ENCODE assay signal across 12 cellular contexts in genomic region chr7:100567751-100568175, GRCh38. TPM values are rescaled to one million over a fixed set of nuclear protein-coding genes. Genes with fewer than 3 reads are reported as not detected.
DNase-seq lines count a peak whose midpoint lies in the region; ATAC-seq, FAIRE-seq and TF ChIP-seq lines count a peak whose summit lies in the region.
"Had no signal": no experiment of that assay in that cellular context is flagged by ENCODE, and none has a peak within 500 bp of the region (broad histone marks: within the 10 kb centered on the region; RNA-seq: fewer than 3 reads in every experiment).

No MANE protein-coding gene starts in this region.

- H3K79me1 ChIP-seq in neuronal stem cell (ENCODE audit: low read depth, low read length), result peaks cover 3% of the 10 kb centered on the region

- no peak overlapping the region for H3K14ac ChIP-seq in neuronal stem cell (ENCODE audit: low read length)

- no peak overlapping the region for H4K8ac ChIP-seq in neuronal stem cell (ENCODE audit: low read depth, low read length)

- no peak overlapping the region for H2BK12ac ChIP-seq in neuronal stem cell (ENCODE audit: low read length)

- no peak overlapping the region for H3K18ac ChIP-seq in neuronal stem cell (ENCODE audit: low read length)

- H3K23ac ChIP-seq in neuronal stem cell (ENCODE audit: low read depth, low read length, poor library complexity), result no peak overlapping the region

- H3K27me3 ChIP-seq in neuronal stem cell (ENCODE audit: control insufficient read depth in 3 of 3, insufficient read depth in 3 of 3, low read depth in 1 of 3, low read length in 3 of 3), result peaks cover 0 to 13% (median 0%) of the 10 kb centered on the region in 3 experiments
- no peaks in the 10 kb centered on the region for H3K27me3 ChIP-seq in small intestine (ENCODE audit: control insufficient read depth in 2 of 2, insufficient read depth in 2 of 2, low read length in 2 of 2)

- peaks cover 25% of the 10 kb centered on the region for H3K36me3 Mint-ChIP-seq in activated CD8-positive, alpha-beta T cell treated with anti-CD3 and anti-CD28 coated beads, Interleukin-2, amount 10 ng/mL, durations not matched to agents 7 days and 5 days (ENCODE audit: low read depth)

- no peak for FAIRE-seq in small intestine (lab: Jason Lieb, UNC)
- FAIRE-seq: G401.6 had no signal

- H3K27ac ChIP-seq in HEK293 (ENCODE audit: extremely low read depth, low read depth, low read length) (no peak overlapping the region), neuronal stem cell (replicated peaks; ENCODE audit: low read length) (no peak overlapping the region), small intestine (ENCODE audit: low read depth in 1 of 2, low read length in 1 of 2) (peak overlapping the region in 1 of 2 donors; percentile 12)
- H3K27ac ChIP-seq: thoracic aorta had no signal

- peaks cover 66% of the 10 kb centered on the region for H3K4me1 Mint-ChIP-seq in activated CD8-positive, alpha-beta T cell treated with anti-CD3 and anti-CD28 coated beads, Interleukin-2, amount 10 ng/mL, durations not matched to agents 7 days and 5 days (ENCODE audit: low read depth)

- no peak overlapping the region for H3K4me3 ChIP-seq in HEK293 (ENCODE audit: low read depth, low read length)
- no peak overlapping the region for H3K4me3 ChIP-seq in neuronal stem cell (ENCODE audit: low read length in 2 of 2)
- H3K4me3 ChIP-seq in small intestine (ENCODE audit: low read depth in 1 of 2, low read length in 2 of 2), result no peak overlapping the region
- H3K4me3 ChIP-seq: thoracic aorta had no signal

- no peak overlapping the region for H2AFZ ChIP-seq in neuronal stem cell (ENCODE audit: low read length)

- ATAC-seq in activated CD8-positive, alpha-beta T cell treated with anti-CD3 and anti-CD28 coated beads, Interleukin-2, amount 10 ng/mL, durations not matched to agents 7 days and 5 days, result no peak

- H3K9me3 ChIP-seq in HEK293 (ENCODE audit: control insufficient read depth, insufficient read depth, low read depth, low read length) (no peaks in the 10 kb centered on the region), neuronal stem cell (replicated peaks in 1 of 2; ENCODE audit: control insufficient read depth in 2 of 2, insufficient read depth in 1 of 2, low read depth in 1 of 2, low read length in 2 of 2) (peaks cover 0 to 2% of the 10 kb centered on the region in 2 donors), small intestine (ENCODE audit: control insufficient read depth, low read depth) (no peaks in the 10 kb centered on the region)
- H3K9me3 ChIP-seq: thoracic aorta had no signal

- H4K91ac ChIP-seq in neuronal stem cell (ENCODE audit: low read depth, low read length, poor library complexity), result no peak overlapping the region

- H3K27me3 Mint-ChIP-seq in activated CD8-positive, alpha-beta T cell treated with anti-CD3 and anti-CD28 coated beads, Interleukin-2, amount 10 ng/mL, durations not matched to agents 7 days and 5 days (ENCODE audit: low read depth), result no peaks in the 10 kb centered on the region

- H2BK120ac ChIP-seq in neuronal stem cell (ENCODE audit: low read depth, low read length), result no peak overlapping the region

- no peak overlapping the region for H2BK15ac ChIP-seq in neuronal stem cell (ENCODE audit: low read length)

- H3K4me3 Mint-ChIP-seq in activated CD8-positive, alpha-beta T cell treated with anti-CD3 and anti-CD28 coated beads, Interleukin-2, amount 10 ng/mL, durations not matched to agents 7 days and 5 days, result no peak overlapping the region

- H3K9me3 Mint-ChIP-seq in activated CD8-positive, alpha-beta T cell treated with anti-CD3 and anti-CD28 coated beads, Interleukin-2, amount 10 ng/mL, durations not matched to agents 7 days and 5 days (ENCODE audit: insufficient read depth), result no peaks in the 10 kb centered on the region

- H3K4ac ChIP-seq in neuronal stem cell (ENCODE audit: low read length), result no peak overlapping the region

- H3K27ac Mint-ChIP-seq in activated CD8-positive, alpha-beta T cell treated with anti-CD3 and anti-CD28 coated beads, Interleukin-2, amount 10 ng/mL, durations not matched to agents 7 days and 5 days, result peak overlapping the region; percentile 80

- peak overlapping the region; percentile 73 for H2AK5ac ChIP-seq in neuronal stem cell (ENCODE audit: low read depth, low read length)

- WGBS in neuronal stem cell (ENCODE audit: extremely low coverage in 2 of 2, insufficient read length in 2 of 2, insufficient replicate concordance in 1 of 2), 2 donors, result no CpG with 5 or more reads among the region's 3 CpGs
- 28 to 43% (median 37%) methylated on average over 3 of the region's 3 CpGs for WGBS in small intestine, 3 donors

- no peak overlapping the region for H3K9ac ChIP-seq in neuronal stem cell (ENCODE audit: low read depth, low read length, poor library complexity)

- H3K36me3 ChIP-seq in HEK293 (ENCODE audit: control insufficient read depth in 2 of 2, insufficient read depth in 1 of 2, low read length in 2 of 2) (peaks cover 0 to 4% of the 10 kb centered on the region in 2 experiments; a peak in 1 of 3 replicates), neuronal stem cell (replicated peaks in 1 of 2; ENCODE audit: control insufficient read depth in 2 of 2, insufficient read depth in 2 of 2, low read length in 2 of 2) (peaks cover 2 to 8% of the 10 kb centered on the region in 2 donors), small intestine (ENCODE audit: control insufficient read depth in 2 of 2, insufficient read depth in 2 of 2, low read length in 2 of 2) (peaks cover 0 to 4% of the 10 kb centered on the region in 2 donors)

- POLR2A ChIA-PET in HEK293 (lab: Yijun Ruan, JAX), result interaction anchor here (1.0 to 4.4 kb wide), 2 partner anchors 18 kb away, joined by 6 to 26 read pairs; partner anchors contain the start of genes FBXO24 and LRCH4
- POLR2A ChIA-PET in activated CD8-positive, alpha-beta T cell treated with anti-CD3 and anti-CD28 coated beads, Interleukin-2, amount 10 ng/mL, durations not matched to agents 7 days and 5 days (lab: Charles Lee), result no interaction called here

- CTCF ChIA-PET in HEK293 (lab: Yijun Ruan, JAX), result interaction anchor here (0.6 to 3.2 kb wide), 5 partner anchors 8 to 158 kb away, joined by 5 to 14 read pairs (median 5); no protein-coding TSS in a partner anchor
- CTCF ChIA-PET in activated CD8-positive, alpha-beta T cell treated with anti-CD3 and anti-CD28 coated beads, Interleukin-2, amount 10 ng/mL, durations not matched to agents 7 days and 5 days (lab: Charles Lee), result interaction anchor here (1.1 kb wide), 1 partner anchor 21 kb away, joined by 3 read pairs; no protein-coding TSS in a partner anchor

- peaks cover 2% of the 10 kb centered on the region; the same call in 1 of the 2 replicates for H3K4me1 ChIP-seq in HEK293 (ENCODE audit: control insufficient read depth, insufficient read depth, low read length)
- H3K4me1 ChIP-seq in neuronal stem cell (ENCODE audit: control insufficient read depth in 2 of 2, insufficient read depth in 1 of 2, low read depth in 1 of 2, low read length in 2 of 2), result peaks cover 32 to 51% of the 10 kb centered on the region in 2 donors
- peaks cover 3 to 14% of the 10 kb centered on the region in 2 donors for H3K4me1 ChIP-seq in small intestine (ENCODE audit: control insufficient read depth in 2 of 2, insufficient read depth in 1 of 2, low read depth in 1 of 2, low read length in 1 of 2)

- no peak overlapping the region for H2BK5ac ChIP-seq in neuronal stem cell (ENCODE audit: low read length)

- no peak overlapping the region for H3K4me2 ChIP-seq in neuronal stem cell (ENCODE audit: insufficient read depth, low read length, poor library complexity, severe bottlenecking)

- no peak for TF ChIP-seq CTCF in HEK293 (tag by site-specific recombination; IDR thresholded peaks at IDR 0.05)

- DNase-seq in NCI-H2227 (lab: John Stamatoyannopoulos, UW; ENCODE audit: unreplicated experiment), result peak; percentile 50
- DNase-seq in NCI-H2227 treated with DMSO at 0.1 percent for 48 hours (lab: John Stamatoyannopoulos, UW), result no peak
- DNase-seq in activated CD8-positive, alpha-beta T cell treated with anti-CD3 and anti-CD28 coated beads, Interleukin-2, amount 10 ng/mL, durations not matched to agents 7 days and 5 days, result peak; percentile 32
- DNase-seq in neuronal stem cell (ENCODE audit: low spot score), result no peak
- DNase-seq in NCI-H524 treated with DMSO at 0.1 percent for 48 hours (lab: John Stamatoyannopoulos, UW), result no peak
- no peak for DNase-seq in D341Med (ENCODE audit: low spot score)
- DNase-seq in small intestine, result no peak
- DNase-seq: NCI-H2029 had no signal

RNA-seq across cellular contexts. Expression of gene SAP25, which starts 5.9 kb away (rescaled TPM):
- total RNA-seq in activated CD8-positive, alpha-beta T cell treated with anti-CD3 and anti-CD28 coated beads, Interleukin-2, amount 10 ng/mL, durations not matched to agents 7 days and 5 days, result 10 to 100 TPM; 29.8 to 30.0 TPM
- 4.0 TPM for polyA plus RNA-seq in neuronal stem cell (2013, experiment 1 of 2)
- 3.4 TPM for polyA plus RNA-seq in neuronal stem cell (2013, experiment 2 of 2)
- 10 to 100 TPM in 2 of 3 donors, 1 to 10 TPM in 1; 2.0 to 28.2 (median 18.6) TPM for polyA plus RNA-seq in small intestine
- polyA plus RNA-seq: AG04450 had no signal

RNA-seq across cellular contexts. Expression of gene LRCH4, which starts 18.2 kb away (rescaled TPM):
- 100 to 1,000 TPM; 191 to 193 TPM for total RNA-seq in activated CD8-positive, alpha-beta T cell treated with anti-CD3 and anti-CD28 coated beads, Interleukin-2, amount 10 ng/mL, durations not matched to agents 7 days and 5 days
- polyA plus RNA-seq in neuronal stem cell (2013, experiment 1 of 2), result 30.1 TPM
- polyA plus RNA-seq in neuronal stem cell (2013, experiment 2 of 2), result 28.3 TPM
- 100 to 1,000 TPM in 1 of 3 donors, 10 to 100 TPM in 2; 33.4 to 111 (median 72.0) TPM for polyA plus RNA-seq in small intestine

RNA-seq across cellular contexts. Expression of gene FBXO24, which starts 18.4 kb away (rescaled TPM):
- total RNA-seq in activated CD8-positive, alpha-beta T cell treated with anti-CD3 and anti-CD28 coated beads, Interleukin-2, amount 10 ng/mL, durations not matched to agents 7 days and 5 days, result under 1 TPM; 0.37 to 0.45 TPM
- polyA plus RNA-seq in neuronal stem cell (2013, experiment 1 of 2), result 1.2 TPM
- 1.1 TPM for polyA plus RNA-seq in neuronal stem cell (2013, experiment 2 of 2)
- under 1 TPM in 1 of 3 donors, not detected in 2; 0.55 TPM for polyA plus RNA-seq in small intestine
- total RNA-seq: thoracic aorta had no signal

RNA-seq across cellular contexts. Expression of gene AGFG2, which starts 28.8 kb away (rescaled TPM):
- 10 to 100 TPM; 43.0 to 46.0 TPM for total RNA-seq in activated CD8-positive, alpha-beta T cell treated with anti-CD3 and anti-CD28 coated beads, Interleukin-2, amount 10 ng/mL, durations not matched to agents 7 days and 5 days
- 3.2 TPM for polyA plus RNA-seq in neuronal stem cell (2013, experiment 1 of 2)
- polyA plus RNA-seq in neuronal stem cell (2013, experiment 2 of 2), result 4.6 TPM
- 10 to 100 TPM in 2 of 3 donors, 1 to 10 TPM in 1; 9.5 to 23.9 (median 11.0) TPM for polyA plus RNA-seq in small intestine

RNA-seq across cellular contexts. Expression of gene PCOLCE, which starts 34.4 kb away (rescaled TPM):
- 10 to 100 TPM; 17.0 to 17.6 TPM for total RNA-seq in activated CD8-positive, alpha-beta T cell treated with anti-CD3 and anti-CD28 coated beads, Interleukin-2, amount 10 ng/mL, durations not matched to agents 7 days and 5 days
- 24.7 TPM for polyA plus RNA-seq in neuronal stem cell (2013, experiment 1 of 2)
- polyA plus RNA-seq in neuronal stem cell (2013, experiment 2 of 2), result 24.4 TPM
- 10 to 100 TPM in 1 of 3 donors, 1 to 10 TPM in 2; 1.9 to 17.0 (median 2.5) TPM for polyA plus RNA-seq in small intestine

Comparison
In these comparisons a context has a peak if more than half of its experiments do, and no peak if none do; other contexts are left out.
1. DNase-seq: peak in NCI-H2227 (single experiment) and activated CD8-positive, alpha-beta T cell treated with anti-CD3 and anti-CD28 coated beads, Interleukin-2, amount 10 ng/mL, durations not matched to agents 7 days and 5 days (single experiment); none in NCI-H2227 treated with DMSO at 0.1 percent for 48 hours (single experiment), neuronal stem cell (single experiment), NCI-H524 treated with DMSO at 0.1 percent for 48 hours (single experiment), D341Med (single experiment) and small intestine (single experiment).